Comparison of ENCODE assay signal across 9 cellular contexts in genomic region chr20:63071541-63072181, GRCh38.
DNase-seq lines count a peak whose midpoint lies in the region; ATAC-seq and TF ChIP-seq lines count a peak whose summit lies in the region.
"Had no signal": no experiment of that assay in that cellular context is flagged by ENCODE, and none has a peak within 500 bp of the region (broad histone marks: within the 10 kb centered on the region; RNA-seq: fewer than 3 reads in every experiment).

No MANE protein-coding gene starts in this region.

- TF ChIP-seq CTCF in RWPE2 (IDR thresholded peaks at IDR 0.05; ENCODE audit: poor library complexity, severe bottlenecking): no peak
- TF ChIP-seq CTCF in fibroblast of the aortic adventitia (IDR thresholded peaks at IDR 0.05; ENCODE audit: insufficient read depth, low read length): no peak
- TF ChIP-seq CTCF in prostate gland (IDR thresholded peaks at IDR 0.05): no peak

- ATAC-seq in RWPE2 (ENCODE audit: low read depth) (peak; percentile 77), HG03520 (IDR thresholded peaks at IDR 0.05; ENCODE audit: unreplicated experiment) (no peak), HG03521 (IDR thresholded peaks at IDR 0.05; ENCODE audit: unreplicated experiment) (no peak)

- no peak overlapping the region for H3K4me3 ChIP-seq in RWPE2 (ENCODE audit: severe bottlenecking)
- H3K4me3 ChIP-seq in fibroblast of the aortic adventitia (ENCODE audit: low read depth, low read length): no peak overlapping the region
- no peak overlapping the region for H3K4me3 ChIP-seq in prostate gland

- DNase-seq in activated T-cell treated with anti-CD3 and anti-CD28 coated beads for 4 hours: peak; percentile 11
- DNase-seq in activated T-cell treated with anti-CD3 and anti-CD28 coated beads, Interleukin-2, amount 50 U/mL, for 1 hour: no peak
- peak; percentile 86 for DNase-seq in RWPE2 (ENCODE audit: low spot score)
- DNase-seq in fibroblast of the aortic adventitia (ENCODE audit: low read depth): peak; percentile 59
- peak; percentile 26 for DNase-seq in stimulated activated naive CD4-positive, alpha-beta T cell treated with Interleukin-2 at 50 U/mL for 16 hours (lab: John Stamatoyannopoulos, UW)
- DNase-seq in prostate gland (ENCODE audit: low spot score): no peak
- DNase-seq: NCI-H524 treated with DMSO at 0.1 percent for 48 hours had no signal

- H3K9me3 ChIP-seq in RWPE2 (ENCODE audit: severe bottlenecking) (no peaks in the 10 kb centered on the region), prostate gland (no peaks in the 10 kb centered on the region)

- no peak for TF ChIP-seq POLR2A in prostate gland (IDR thresholded peaks at IDR 0.05)

- intact Hi-C loops in prostate gland (cut with DNase I): no loop called here

- peaks cover 41% of the 10 kb centered on the region for H3K27me3 ChIP-seq in RWPE2 (ENCODE audit: insufficient read depth, poor library complexity, severe bottlenecking)
- H3K27me3 ChIP-seq in prostate gland (replicated peaks; ENCODE audit: insufficient read depth): peaks cover 27% of the 10 kb centered on the region

- H3K27ac ChIP-seq in RWPE2 (ENCODE audit: poor library complexity, severe bottlenecking) (no peak overlapping the region), prostate gland (no peak overlapping the region)

- H3K36me3 ChIP-seq in RWPE2 (ENCODE audit: low read depth) (no peaks in the 10 kb centered on the region), prostate gland (no peaks in the 10 kb centered on the region)

- WGBS in prostate gland: 19% methylated on average over 22 of the region's 40 CpGs

- H3K4me1 ChIP-seq in RWPE2 (ENCODE audit: insufficient read depth, poor library complexity, severe bottlenecking): no peaks in the 10 kb centered on the region
- no peaks in the 10 kb centered on the region for H3K4me1 ChIP-seq in prostate gland (replicated peaks)

Comparison
In these comparisons a context has a peak if more than half of its experiments do, and no peak if none do; other contexts are left out.
1. DNase-seq: peak in activated T-cell treated with anti-CD3 and anti-CD28 coated beads for 4 hours (single experiment), RWPE2 (single experiment), fibroblast of the aortic adventitia (single experiment) and stimulated activated naive CD4-positive, alpha-beta T cell treated with Interleukin-2 at 50 U/mL for 16 hours (single experiment); none in activated T-cell treated with anti-CD3 and anti-CD28 coated beads, Interleukin-2, amount 50 U/mL, for 1 hour (single experiment) and prostate gland (single experiment).